24 cellular contexts compared by ENCODE assay signal in the genomic region with DNA sequence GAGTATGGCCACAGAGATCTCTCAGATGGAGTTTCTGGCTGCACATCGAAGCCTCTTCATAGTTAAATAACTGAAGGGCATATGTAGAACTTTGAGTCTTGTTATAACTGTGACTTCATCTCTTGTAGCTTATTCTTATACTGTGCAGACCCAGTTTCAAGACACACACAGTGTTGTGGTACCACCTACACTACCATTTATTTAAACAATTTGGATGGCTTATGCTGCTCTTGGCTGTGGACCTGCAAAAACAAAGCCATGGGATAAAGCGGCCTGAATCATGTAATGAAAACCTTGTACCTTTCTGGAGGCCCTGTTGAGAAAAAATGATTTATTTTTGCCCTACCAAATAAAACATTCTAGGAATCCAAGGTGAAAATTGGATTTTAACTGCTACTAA.
DNase-seq lines count a peak whose midpoint lies in the region; ATAC-seq, FAIRE-seq and TF ChIP-seq lines count a peak whose summit lies in the region.
"Had no signal": no experiment of that assay in that cellular context is flagged by ENCODE, and none has a peak within 500 bp of the region (broad histone marks: within the 10 kb centered on the region; RNA-seq: fewer than 3 reads in every experiment).

No MANE protein-coding gene starts in this region.

- H2AFZ ChIP-seq in ACC112 (ENCODE audit: low read length, unreplicated experiment) = no peak overlapping the region
- no peak overlapping the region for H2AFZ ChIP-seq in endothelial cell of umbilical vein (ENCODE audit: low read depth, low read length)

- no peak for FAIRE-seq in endothelial cell of umbilical vein (lab: Jason Lieb, UNC)
- FAIRE-seq: D721Med, H1 had no signal

- H3K27ac ChIP-seq in ACC112 (ENCODE audit: low read depth, low read length) (peak overlapping the region; percentile 99), endothelial cell of umbilical vein (ENCODE audit: insufficient read depth, low read depth, low read length) (peak overlapping the region; percentile 95)
- H3K27ac ChIP-seq: HL-60, KMS-11 had no signal

- dilution Hi-C loops in endothelial cell of umbilical vein (cut with MboI; ENCODE audit: extremely low pct_ligation_motif_present, low sequenced_read_pairs) = no loop called here

- H3K9me1 ChIP-seq in endothelial cell of umbilical vein (replicated peaks; ENCODE audit: control insufficient read depth, extremely low read depth, insufficient read depth, low read length) = no peaks in the 10 kb centered on the region

- no peak overlapping the region for H3K4me2 ChIP-seq in endothelial cell of umbilical vein (ENCODE audit: insufficient read depth, low read length)
- H3K4me2 ChIP-seq: KMS-11 had no signal

- H3K4me3 Mint-ChIP-seq in osteocyte (ENCODE audit: unreplicated experiment) = no peak overlapping the region
- H3K4me3 Mint-ChIP-seq: CD4-positive, alpha-beta memory T cell had no signal

- peak overlapping the region; percentile 62 for H3K9ac ChIP-seq in endothelial cell of umbilical vein (replicated peaks; ENCODE audit: extremely low read depth, insufficient read depth, low read length)
- H3K9ac ChIP-seq: KMS-11 had no signal

- no TSS peak for BruUV-seq in endothelial cell of umbilical vein (replicated peaks; lab: Mats Ljungman, UMichigan)

- H3K9me3 ChIP-seq in MG63 (no peaks in the 10 kb centered on the region), endothelial cell of umbilical vein (replicated peaks; ENCODE audit: control insufficient read depth, insufficient read depth, low read length) (no peaks in the 10 kb centered on the region)
- H3K9me3 ChIP-seq: BE2C had no signal

- H3K79me2 ChIP-seq in ACC112 (ENCODE audit: control insufficient read depth, insufficient read depth, low read length, unreplicated experiment) (peaks cover 7% of the 10 kb centered on the region), endothelial cell of umbilical vein (ENCODE audit: control insufficient read depth, insufficient read depth, low read length) (no peaks in the 10 kb centered on the region)

- TF ChIP-seq CTCF in endothelial cell of umbilical vein (IDR thresholded peaks at IDR 0.05; ENCODE audit: extremely low read depth in 1 of 2, insufficient read depth in 1 of 2, low read depth in 1 of 2, low read length in 2 of 2) (no peak), osteocyte (IDR thresholded peaks at IDR 0.05) (no peak)

- TF ChIP-seq POLR2A in endothelial cell of umbilical vein (IDR thresholded peaks at IDR 0.05; ENCODE audit: low read depth, low read length) = no peak

- 0 out of 2 replicates have a peak, but pooled peaks cover 4% of the 10 kb centered on the region for H3K36me3 ChIP-seq in ACC112 (ENCODE audit: insufficient read depth, low read length)
- H3K36me3 ChIP-seq in MG63 = peaks cover 7% of the 10 kb centered on the region; the same call in 1 of the 2 replicates
- H3K36me3 ChIP-seq in endothelial cell of umbilical vein (ENCODE audit: control insufficient read depth in 2 of 2, extremely low read depth in 1 of 2, insufficient read depth in 2 of 2, low read length in 2 of 2) = no peaks in the 10 kb centered on the region
- H3K36me3 ChIP-seq: BE2C had no signal

- H3K27ac Mint-ChIP-seq in osteocyte (ENCODE audit: unreplicated experiment) = peak overlapping the region; percentile 55

- H3K4me1 Mint-ChIP-seq in osteocyte (ENCODE audit: unreplicated experiment) = peaks cover 84% of the 10 kb centered on the region
- H3K4me1 Mint-ChIP-seq: CD4-positive, alpha-beta memory T cell had no signal

- intact Hi-C loops in endothelial cell of umbilical vein (cut with micrococcal nuclease) = loop anchor here (1.0 to 5.0 kb wide), 6 partner anchors 25 to 191 kb away; no protein-coding TSS in a partner anchor

- H3K27me3 Mint-ChIP-seq in osteocyte (ENCODE audit: unreplicated experiment) = no peaks in the 10 kb centered on the region

- no peaks in the 10 kb centered on the region for H3K9me3 Mint-ChIP-seq in osteocyte (ENCODE audit: unreplicated experiment)
- H3K9me3 Mint-ChIP-seq: CD4-positive, alpha-beta memory T cell had no signal

- H3K27me3 ChIP-seq in ACC112 (ENCODE audit: insufficient read depth, low read length) = no peaks in the 10 kb centered on the region
- H3K27me3 ChIP-seq in MG63 = no peaks in the 10 kb centered on the region
- no peaks in the 10 kb centered on the region for H3K27me3 ChIP-seq in endothelial cell of umbilical vein (ENCODE audit: control insufficient read depth in 2 of 2, insufficient read depth in 2 of 2, low read length in 2 of 2)

- H3K36me3 Mint-ChIP-seq in osteocyte (ENCODE audit: unreplicated experiment) = no peaks in the 10 kb centered on the region
- H3K36me3 Mint-ChIP-seq: CD4-positive, alpha-beta memory T cell had no signal

- CTCF ChIA-PET in endothelial cell of umbilical vein (lab: Charles Lee) = no interaction called here

- H3K4me1 ChIP-seq in ACC112 (ENCODE audit: control insufficient read depth, insufficient read depth, low read length, unreplicated experiment) = peaks cover 82% of the 10 kb centered on the region
- peaks cover 64% of the 10 kb centered on the region for H3K4me1 ChIP-seq in endothelial cell of umbilical vein (ENCODE audit: control insufficient read depth, extremely low read depth, insufficient read depth, low read length)
- H3K4me1 ChIP-seq: BE2C had no signal

- in situ Hi-C loops in KBM-7 (cut with MboI; ENCODE audit: low pct_unique_long_range_greater_than_20kb, low sequenced_read_pairs) = no loop called here

- H3K4me3 ChIP-seq in ACC112 (ENCODE audit: low read depth, low read length) = no peak overlapping the region
- H3K4me3 ChIP-seq in MG63 = no peak overlapping the region
- no peak overlapping the region for H3K4me3 ChIP-seq in endothelial cell of umbilical vein (replicated peaks in 1 of 3; ENCODE audit: insufficient read depth in 1 of 3, low read depth in 1 of 3, low read length in 3 of 3)

- DNase-seq in MG63 = peak; percentile 43
- peak; percentile 16 for DNase-seq in endothelial cell of umbilical vein (ENCODE audit: low read depth, low spot score)
- no peak for DNase-seq in osteocyte (ENCODE audit: extremely low spot score, unreplicated experiment)
- DNase-seq in KBM-7 = no peak
- DNase-seq in activated naive CD4-positive, alpha-beta T cell treated with Interleukin-2 at 50 U/mL for 16 hours = no peak
- DNase-seq: ACHN; BE2C; CD4-positive, alpha-beta memory T cell; DMS79 treated with DMSO at 0.1 percent for 48 hours; GF-D8; MM.1S; NCI-H1105; NCI-H1694 treated with DMSO at 0.1 percent for 48 hours; NCI-H446 treated with DMSO at 0.1 percent for 48 hours; NCI-H774; SHP77 had no signal

- H4K20me1 ChIP-seq in endothelial cell of umbilical vein (replicated peaks; ENCODE audit: control insufficient read depth, extremely low read depth, insufficient read depth, low read length) = no peaks in the 10 kb centered on the region

- ATAC-seq in GM18861 (IDR thresholded peaks at IDR 0.05; ENCODE audit: unreplicated experiment) (no peak), GM21529 (IDR thresholded peaks at IDR 0.05; ENCODE audit: unreplicated experiment) (no peak)
- ATAC-seq: Panc1 had no signal

- POLR2A ChIA-PET in endothelial cell of umbilical vein (lab: Charles Lee) = no interaction called here

TF ChIP-seq in endothelial cell of umbilical vein, 7 proteins besides CTCF, POLR2A, EP300 and RAD21:
- TF ChIP-seq GATA2 (IDR thresholded peaks at IDR 0.05; ENCODE audit: insufficient read depth, insufficient read length, low read depth, low read length) = no peak
- TF ChIP-seq EZH2 (IDR thresholded peaks at IDR 0.05; ENCODE audit: borderline replicate concordance, low read depth, low read length, severe bottlenecking) = no peak
- no peak for TF ChIP-seq MYC (IDR thresholded peaks at IDR 0.05; ENCODE audit: low read depth, low read length)
- TF ChIP-seq FOS (IDR thresholded peaks at IDR 0.05; ENCODE audit: borderline replicate concordance, insufficient read depth, low read length) = no peak
- TF ChIP-seq POLR2AphosphoS5 (IDR thresholded peaks at IDR 0.05; ENCODE audit: insufficient read depth, low read depth, low read length) = no peak
- TF ChIP-seq JUN (IDR thresholded peaks at IDR 0.05; ENCODE audit: borderline replicate concordance, insufficient read depth, insufficient read length, low read depth) = no peak
- TF ChIP-seq, protein P1, sequence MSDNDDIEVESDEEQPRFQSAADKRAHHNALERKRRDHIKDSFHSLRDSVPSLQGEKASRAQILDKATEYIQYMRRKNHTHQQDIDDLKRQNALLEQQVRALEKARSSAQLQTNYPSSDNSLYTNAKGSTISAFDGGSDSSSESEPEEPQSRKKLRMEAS (IDR thresholded peaks at IDR 0.05; ENCODE audit: insufficient read depth, insufficient read length) = no peak
TF ChIP-seq in endothelial cell of umbilical vein: peak in this region for 0.

Comparison
In these comparisons a context has a peak if more than half of its experiments do, and no peak if none do; other contexts are left out.
1. DNase-seq: peak in MG63 (single experiment) and endothelial cell of umbilical vein (single experiment); none in osteocyte (single experiment), KBM-7 (single experiment) and activated naive CD4-positive, alpha-beta T cell treated with Interleukin-2 at 50 U/mL for 16 hours (single experiment).